13 cellular contexts compared by ENCODE assay signal in the genomic region with DNA sequence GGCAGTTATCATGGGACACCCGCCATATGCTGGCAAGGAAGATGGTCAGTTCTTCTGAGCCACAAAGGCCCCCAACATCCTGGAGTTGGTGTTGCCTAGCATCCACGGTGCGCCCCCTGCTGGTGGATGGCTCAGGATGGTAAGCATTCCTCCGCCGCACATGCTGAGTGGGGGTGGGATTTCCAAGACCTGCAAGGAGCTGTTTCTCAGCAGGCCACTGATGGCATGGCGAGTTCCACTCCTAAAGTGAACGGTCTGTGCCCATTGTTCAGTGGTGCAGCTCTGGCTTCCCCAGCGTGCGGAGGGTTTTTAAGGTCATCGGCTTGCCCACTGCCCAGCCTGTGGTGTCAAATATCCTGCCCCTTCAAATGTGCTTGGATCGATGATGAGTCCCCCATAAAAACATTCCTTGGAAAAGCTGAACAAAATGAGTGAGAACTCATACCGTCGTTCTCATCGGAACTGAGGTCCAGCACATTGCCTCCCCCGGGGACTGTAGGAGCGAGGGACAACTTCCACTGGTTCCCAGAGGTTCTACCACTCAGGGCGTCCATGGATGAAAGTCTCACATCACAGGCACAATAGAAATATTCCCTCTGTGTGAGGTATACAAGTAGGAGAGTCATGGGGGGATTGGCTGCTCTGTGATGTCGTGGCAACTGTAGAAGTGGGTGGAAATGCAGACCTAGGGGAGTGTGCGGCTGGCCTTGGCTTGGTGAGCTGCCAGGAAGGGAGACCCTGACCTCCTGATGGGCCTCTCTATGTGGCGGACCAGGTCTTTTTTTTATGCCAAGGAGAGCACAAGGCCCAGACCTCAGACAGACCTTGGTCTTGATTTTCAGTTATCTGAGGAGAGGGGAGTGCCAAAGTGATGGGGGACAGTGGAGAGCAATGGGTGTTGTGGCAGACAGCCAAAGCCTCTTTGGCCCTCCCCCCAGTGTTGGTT.
A peak's percentile ranks its signal among the peaks of the same experiment; 100 is the strongest.
DNase-seq lines count a peak whose midpoint lies in the region; ATAC-seq and TF ChIP-seq lines count a peak whose summit lies in the region.
"Had no signal": no experiment of that assay in that cellular context is flagged by ENCODE, and none has a peak within 500 bp of the region (broad histone marks: within the 10 kb centered on the region; RNA-seq: fewer than 3 reads in every experiment).

No MANE protein-coding gene starts in this region.

- no peaks in the 10 kb centered on the region for H3K4me1 ChIP-seq in testis
- H3K4me1 ChIP-seq: A549, left lung, neural progenitor cell, tibial nerve had no signal

- H3K36me3 ChIP-seq in testis (ENCODE audit: low read depth, missing control alignments): no peaks in the 10 kb centered on the region

- no peak overlapping the region for H3K4me3 ChIP-seq in testis
- H3K4me3 ChIP-seq: A549, left lung, neural progenitor cell, tibial nerve had no signal

- H3K27me3 ChIP-seq in testis: no peaks in the 10 kb centered on the region
- H3K27me3 ChIP-seq: left lung, neural progenitor cell, tibial nerve had no signal

- TF ChIP-seq POLR2A in testis (IDR thresholded peaks at IDR 0.05): no peak

- whole genome bisulfite sequencing in testis, 2 donors: 88 to 91% methylated on average over 20 of the region's 20 CpGs

- H3K9me3 Mint-ChIP-seq in activated T-cell treated with anti-CD3 and anti-CD28 coated beads, Interleukin-2, amount 50 U/mL, for 24 hours: peaks cover 92% of the 10 kb centered on the region
- peaks cover 12 to 66% of the 10 kb centered on the region in 2 donors for H3K9me3 Mint-ChIP-seq in activated T-cell treated with anti-CD3 and anti-CD28 coated beads, Interleukin-2, amount 50 U/mL, for 72 hours
- peaks cover 91% of the 10 kb centered on the region for H3K9me3 Mint-ChIP-seq in WTC11

- H3K36me3 Mint-ChIP-seq in activated T-cell treated with anti-CD3 and anti-CD28 coated beads, Interleukin-2, amount 50 U/mL, for 24 hours (ENCODE audit: low read depth): peaks cover 100% of the 10 kb centered on the region
- H3K36me3 Mint-ChIP-seq in activated T-cell treated with anti-CD3 and anti-CD28 coated beads, Interleukin-2, amount 50 U/mL, for 72 hours (ENCODE audit: insufficient read depth in 2 of 2): peaks cover 84 to 92% of the 10 kb centered on the region in 2 donors
- H3K36me3 Mint-ChIP-seq in WTC11: peaks cover 100% of the 10 kb centered on the region

- H3K27me3 Mint-ChIP-seq in activated T-cell treated with anti-CD3 and anti-CD28 coated beads, Interleukin-2, amount 50 U/mL, for 24 hours: no peaks in the 10 kb centered on the region
- no peaks in the 10 kb centered on the region for H3K27me3 Mint-ChIP-seq in activated T-cell treated with anti-CD3 and anti-CD28 coated beads, Interleukin-2, amount 50 U/mL, for 72 hours (ENCODE audit: low read depth)
- H3K27me3 Mint-ChIP-seq in WTC11 (ENCODE audit: low read depth): peaks cover 7% of the 10 kb centered on the region

- H3K9me3 ChIP-seq in testis: no peaks in the 10 kb centered on the region

- intact Hi-C loops in testis (cut with DNase I; ENCODE audit: low total_unique reads): no loop called here

- peak; percentile 41 for TF ChIP-seq CTCF in WTC11 (IDR thresholded peaks at IDR 0.05)
- TF ChIP-seq CTCF in testis (IDR thresholded peaks at IDR 0.05): peak in 1 of 3 experiments; percentile 24

- POLR2A ChIA-PET in WTC11 (lab: Charles Lee): no interaction called here

- no peak overlapping the region for H3K27ac Mint-ChIP-seq in activated T-cell treated with anti-CD3 and anti-CD28 coated beads, Interleukin-2, amount 50 U/mL, for 24 hours
- H3K27ac Mint-ChIP-seq in activated T-cell treated with anti-CD3 and anti-CD28 coated beads, Interleukin-2, amount 50 U/mL, for 72 hours: no peak overlapping the region
- no peak overlapping the region for H3K27ac Mint-ChIP-seq in WTC11
- H3K27ac Mint-ChIP-seq: activated T-helper 1 cell treated with anti-CD3 and anti-CD28 coated beads, Interleukin-12 subunit alpha, Interleukin-12 subunit beta, Interleukin-2, Interleukin-4 antibody, amounts not matched to agents 30 ng/mL and 10 ng/mL and 1 ng/mL, durations not matched to agents 14 hours and 24 hours and 36 hours; neural progenitor cell had no signal

- DNase-seq in activated T-cell treated with anti-CD3 and anti-CD28 coated beads, Interleukin-2, amount 50 U/mL, for 24 hours: peak; percentile 17
- DNase-seq in activated T-cell treated with anti-CD3 and anti-CD28 coated beads, Interleukin-2, amount 50 U/mL, for 72 hours: no peak
- DNase-seq in WTC11 (ENCODE audit: low spot score) (peak; percentile 56), islet precursor cell (peak; percentile 17), testis (peak; percentile 28), DMS79 (lab: John Stamatoyannopoulos, UW) (no peak), NCI-H2171 (lab: John Stamatoyannopoulos, UW) (no peak)
- no peak for DNase-seq in activated naive CD4-positive, alpha-beta T cell (lab: John Stamatoyannopoulos, UW)
- DNase-seq: left lung had no signal

- no peak overlapping the region for H3K4me3 Mint-ChIP-seq in activated T-cell treated with anti-CD3 and anti-CD28 coated beads, Interleukin-2, amount 50 U/mL, for 24 hours
- H3K4me3 Mint-ChIP-seq in activated T-cell treated with anti-CD3 and anti-CD28 coated beads, Interleukin-2, amount 50 U/mL, for 72 hours: no peak overlapping the region
- H3K4me3 Mint-ChIP-seq in WTC11: no peak overlapping the region
- H3K4me3 Mint-ChIP-seq: activated T-helper 1 cell treated with anti-CD3 and anti-CD28 coated beads, Interleukin-12 subunit alpha, Interleukin-12 subunit beta, Interleukin-2, Interleukin-4 antibody, amounts not matched to agents 30 ng/mL and 10 ng/mL and 1 ng/mL, durations not matched to agents 14 hours and 24 hours and 36 hours; neural progenitor cell had no signal

- H3K27ac ChIP-seq in testis: no peak overlapping the region
- H3K27ac ChIP-seq: A549, left lung, neural progenitor cell, tibial nerve had no signal

- CTCF ChIA-PET in WTC11 (lab: Charles Lee): no interaction called here

- ATAC-seq in activated T-cell treated with anti-CD3 and anti-CD28 coated beads, Interleukin-2, amount 50 U/mL, for 72 hours (replicated peaks in 1 of 2): no peak
- ATAC-seq in WTC11: no peak; the same call in 1 of the 2 replicates
- ATAC-seq: A549, left lung had no signal

- no peaks in the 10 kb centered on the region for H3K4me1 Mint-ChIP-seq in activated T-cell treated with anti-CD3 and anti-CD28 coated beads, Interleukin-2, amount 50 U/mL, for 24 hours (ENCODE audit: low read depth)
- no peaks in the 10 kb centered on the region for H3K4me1 Mint-ChIP-seq in activated T-cell treated with anti-CD3 and anti-CD28 coated beads, Interleukin-2, amount 50 U/mL, for 72 hours (ENCODE audit: low read depth)
- H3K4me1 Mint-ChIP-seq in WTC11: no peaks in the 10 kb centered on the region; the same call in 1 of the 2 replicates
- H3K4me1 Mint-ChIP-seq: neural progenitor cell had no signal

TF ChIP-seq in WTC11, 78 proteins besides CTCF, POLR2A, EP300 and RAD21 (continues in another document):
- TF ChIP-seq ZNF416 (CRISPR knock-in tag; IDR thresholded peaks at IDR 0.05): no peak
- TF ChIP-seq, protein P1, sequence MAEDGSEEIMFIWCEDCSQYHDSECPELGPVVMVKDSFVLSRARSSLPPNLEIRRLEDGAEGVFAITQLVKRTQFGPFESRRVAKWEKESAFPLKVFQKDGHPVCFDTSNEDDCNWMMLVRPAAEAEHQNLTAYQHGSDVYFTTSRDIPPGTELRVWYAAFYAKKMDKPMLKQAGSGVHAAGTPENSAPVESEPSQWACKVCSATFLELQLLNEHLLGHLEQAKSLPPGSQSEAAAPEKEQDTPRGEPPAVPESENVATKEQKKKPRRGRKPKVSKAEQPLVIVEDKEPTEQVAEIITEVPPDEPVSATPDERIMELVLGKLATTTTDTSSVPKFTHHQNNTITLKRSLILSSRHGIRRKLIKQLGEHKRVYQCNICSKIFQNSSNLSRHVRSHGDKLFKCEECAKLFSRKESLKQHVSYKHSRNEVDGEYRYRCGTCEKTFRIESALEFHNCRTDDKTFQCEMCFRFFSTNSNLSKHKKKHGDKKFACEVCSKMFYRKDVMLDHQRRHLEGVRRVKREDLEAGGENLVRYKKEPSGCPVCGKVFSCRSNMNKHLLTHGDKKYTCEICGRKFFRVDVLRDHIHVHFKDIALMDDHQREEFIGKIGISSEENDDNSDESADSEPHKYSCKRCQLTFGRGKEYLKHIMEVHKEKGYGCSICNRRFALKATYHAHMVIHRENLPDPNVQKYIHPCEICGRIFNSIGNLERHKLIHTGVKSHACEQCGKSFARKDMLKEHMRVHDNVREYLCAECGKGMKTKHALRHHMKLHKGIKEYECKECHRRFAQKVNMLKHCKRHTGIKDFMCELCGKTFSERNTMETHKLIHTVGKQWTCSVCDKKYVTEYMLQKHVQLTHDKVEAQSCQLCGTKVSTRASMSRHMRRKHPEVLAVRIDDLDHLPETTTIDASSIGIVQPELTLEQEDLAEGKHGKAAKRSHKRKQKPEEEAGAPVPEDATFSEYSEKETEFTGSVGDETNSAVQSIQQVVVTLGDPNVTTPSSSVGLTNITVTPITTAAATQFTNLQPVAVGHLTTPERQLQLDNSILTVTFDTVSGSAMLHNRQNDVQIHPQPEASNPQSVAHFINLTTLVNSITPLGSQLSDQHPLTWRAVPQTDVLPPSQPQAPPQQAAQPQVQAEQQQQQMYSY (CRISPR knock-in tag; IDR thresholded peaks at IDR 0.05): no peak
- TF ChIP-seq AFF4 (CRISPR knock-in tag; IDR thresholded peaks at IDR 0.05; ENCODE audit: borderline replicate concordance): no peak

Comparison
In these comparisons a context has a peak if more than half of its experiments do, and no peak if none do; other contexts are left out.
1. DNase-seq: peak in activated T-cell treated with anti-CD3 and anti-CD28 coated beads, Interleukin-2, amount 50 U/mL, for 24 hours (single experiment), WTC11 (single experiment), islet precursor cell (single experiment) and testis (single experiment); none in activated T-cell treated with anti-CD3 and anti-CD28 coated beads, Interleukin-2, amount 50 U/mL, for 72 hours (0 of 2), activated naive CD4-positive, alpha-beta T cell (0 of 4), DMS79 (single experiment) and NCI-H2171 (single experiment).